ENCODE assay signal across 8 cellular contexts in genomic region chr1:10032590-10033358, GRCh38. TPM values are rescaled to one million over a fixed set of nuclear protein-coding genes. Genes with fewer than 3 reads are reported as not detected.
A peak's percentile ranks its signal among the peaks of the same experiment; 100 is the strongest.
DNase-seq lines count a peak whose midpoint lies in the region; ATAC-seq, FAIRE-seq and TF ChIP-seq lines count a peak whose summit lies in the region.

TSS of gene UBE4B (plus strand) at chr1:10032958. CDS start at chr1:10033671, 713 bp downstream.

- H3K4me1 ChIP-seq in OCI-LY3 (ENCODE audit: low read length) (peaks cover 14% of the 10 kb centered on the region), endothelial cell of umbilical vein (ENCODE audit: control insufficient read depth, extremely low read depth, insufficient read depth, low read length) (peaks cover 14% of the 10 kb centered on the region)

- peak; percentile 67 for TF ChIP-seq CTCF in OCI-LY3 (IDR thresholded peaks at IDR 0.05; ENCODE audit: low read depth, low read length)
- peak; percentile 93 to 95 for TF ChIP-seq CTCF in endothelial cell of umbilical vein (IDR thresholded peaks at IDR 0.05; ENCODE audit: extremely low read depth in 1 of 2, insufficient read depth in 1 of 2, low read depth in 1 of 2, low read length in 2 of 2)

- H3K36me3 ChIP-seq in OCI-LY3 (replicated peaks; ENCODE audit: low read depth, low read length) (no peaks in the 10 kb centered on the region), endothelial cell of umbilical vein (ENCODE audit: control insufficient read depth in 2 of 2, extremely low read depth in 1 of 2, insufficient read depth in 2 of 2, low read length in 2 of 2) (no peaks in the 10 kb centered on the region)

- POLR2A ChIA-PET in endothelial cell of umbilical vein (lab: Charles Lee), result interaction anchor here (0.6 to 1.0 kb wide), 2 partner anchors 77 to 89 kb away, joined by 3 read pairs; partner anchors contain the start of genes LZIC and NMNAT1

- H3K9me1 ChIP-seq in endothelial cell of umbilical vein (replicated peaks; ENCODE audit: control insufficient read depth, extremely low read depth, insufficient read depth, low read length), result no peaks in the 10 kb centered on the region

- H2AFZ ChIP-seq in OCI-LY3 (ENCODE audit: low read depth, low read length) (peak within 1 kb of the TSS; percentile 98), endothelial cell of umbilical vein (ENCODE audit: low read depth, low read length) (peak within 1 kb of the TSS; percentile 97)

- peak within 1 kb of the TSS; percentile 65 for H3K27ac ChIP-seq in OCI-LY3 (ENCODE audit: low read length)
- peak within 1 kb of the TSS; percentile 74 for H3K27ac ChIP-seq in endothelial cell of umbilical vein (ENCODE audit: insufficient read depth, low read depth, low read length)

- DNase-seq in DMS 273 treated with DMSO at 0.1 percent for 48 hours (lab: John Stamatoyannopoulos, UW), result peak; percentile 98
- DNase-seq in HuH-7.5 (ENCODE audit: low spot score), result peak; percentile 91
- peak; percentile 98 for DNase-seq in activated CD8-positive, alpha-beta memory T cell treated with anti-CD3 and anti-CD28 coated beads, Interleukin-2, amount 50 U/mL, for 48 hours
- peak; percentile 99 for DNase-seq in endothelial cell of umbilical vein (ENCODE audit: low read depth, low spot score)
- DNase-seq in middle frontal gyrus (ENCODE audit: extremely low spot score, low spot score), result peak; percentile 97
- peak; percentile 96 to 99 for DNase-seq in stimulated activated CD8-positive, alpha-beta memory T cell treated with anti-CD3 and anti-CD28 coated beads, Interleukin-2, amount 100 ng/mL, for 48 hours (ENCODE audit: low read depth in 2 of 2)

- BruUV-seq in endothelial cell of umbilical vein (replicated peaks; lab: Mats Ljungman, UMichigan), result TSS peak; percentile 53

- CTCF ChIA-PET in endothelial cell of umbilical vein (lab: Charles Lee), result interaction anchor here (0.7 to 3.4 kb wide), 7 partner anchors 14 to 307 kb away, joined by 3 to 36 read pairs (median 3); partner anchors contain the start of genes LZIC and NMNAT1

- intact Hi-C loops in endothelial cell of umbilical vein (cut with micrococcal nuclease), result loop anchor here (1.0 to 5.0 kb wide), 12 partner anchors 14 to 396 kb away; partner anchors contain the start of genes CTNNBIP1, KIF1B, LZIC and NMNAT1

- H3K4me3 ChIP-seq in OCI-LY3 (ENCODE audit: low read length) (peak within 1 kb of the TSS; percentile 97), endothelial cell of umbilical vein (replicated peaks in 1 of 3; ENCODE audit: insufficient read depth in 1 of 3, low read depth in 1 of 3, low read length in 3 of 3) (peak within 1 kb of the TSS; percentile 55 to 85 (median 72))

- dilution Hi-C loops in endothelial cell of umbilical vein (cut with MboI; ENCODE audit: extremely low pct_ligation_motif_present, low sequenced_read_pairs), result no loop called here

- no peaks in the 10 kb centered on the region for H3K27me3 ChIP-seq in OCI-LY3 (ENCODE audit: low read depth, low read length)
- no peaks in the 10 kb centered on the region for H3K27me3 ChIP-seq in endothelial cell of umbilical vein (ENCODE audit: control insufficient read depth in 2 of 2, insufficient read depth in 2 of 2, low read length in 2 of 2)

- ATAC-seq in GM21526 (IDR thresholded peaks at IDR 0.05; ENCODE audit: low FRiP score, unreplicated experiment), result peak; percentile 93

- H4K20me1 ChIP-seq in OCI-LY3 (ENCODE audit: insufficient read depth, low read length), result no peaks in the 10 kb centered on the region
- no peaks in the 10 kb centered on the region for H4K20me1 ChIP-seq in endothelial cell of umbilical vein (replicated peaks; ENCODE audit: control insufficient read depth, extremely low read depth, insufficient read depth, low read length)

- H3K4me2 ChIP-seq in OCI-LY3 (ENCODE audit: low read length), result peak within 1 kb of the TSS; percentile 90
- H3K4me2 ChIP-seq in endothelial cell of umbilical vein (ENCODE audit: insufficient read depth, low read length), result peak within 1 kb of the TSS; percentile 96

- H3K9ac ChIP-seq in OCI-LY3 (ENCODE audit: low read length), result peak within 1 kb of the TSS; percentile 82
- peak within 1 kb of the TSS; percentile 92 for H3K9ac ChIP-seq in endothelial cell of umbilical vein (replicated peaks; ENCODE audit: extremely low read depth, insufficient read depth, low read length)

- FAIRE-seq in endothelial cell of umbilical vein (lab: Jason Lieb, UNC), result peak; percentile 88

- H3K9me3 ChIP-seq in OCI-LY3 (ENCODE audit: insufficient read depth, low read length) (no peaks in the 10 kb centered on the region), endothelial cell of umbilical vein (replicated peaks; ENCODE audit: control insufficient read depth, insufficient read depth, low read length) (no peaks in the 10 kb centered on the region)

- H3K79me2 ChIP-seq in OCI-LY3 (ENCODE audit: low read length) (peaks cover 29% of the 10 kb centered on the region), endothelial cell of umbilical vein (ENCODE audit: control insufficient read depth, insufficient read depth, low read length) (peaks cover 26% of the 10 kb centered on the region)

- peak; percentile 34 for TF ChIP-seq POLR2A in endothelial cell of umbilical vein (IDR thresholded peaks at IDR 0.05; ENCODE audit: low read depth, low read length)

TF ChIP-seq in endothelial cell of umbilical vein, 7 proteins besides CTCF, POLR2A, EP300 and RAD21:
- TF ChIP-seq POLR2AphosphoS5 (IDR thresholded peaks at IDR 0.05; ENCODE audit: insufficient read depth, low read depth, low read length) (peak; percentile 52), MAX (IDR thresholded peaks at IDR 0.05; ENCODE audit: insufficient read depth, insufficient read length) (peak; percentile 72), GATA2 (IDR thresholded peaks at IDR 0.05; ENCODE audit: insufficient read depth, insufficient read length, low read depth, low read length) (no peak)

RNA-seq across cellular contexts. Expression of gene UBE4B, which starts in this region (rescaled TPM):
- total RNA-seq in endothelial cell of umbilical vein, result 54.5 and 56.7 TPM in 2 replicates
- 13.3 and 17.8 TPM in 2 replicates for polyA plus RNA-seq in endothelial cell of umbilical vein
- polyA plus RNA-seq in endothelial cell of umbilical vein (2011; cell fraction: cytosol; rRNA removed), result 23.1 and 24.8 TPM in 2 replicates
- 48.4 and 50.7 TPM in 2 replicates for polyA plus RNA-seq in endothelial cell of umbilical vein (2011; cell fraction: nucleus; rRNA removed)
- polyA plus RNA-seq in endothelial cell of umbilical vein (2012), result 26.9 and 29.3 TPM in 2 replicates
- polyA minus RNA-seq in endothelial cell of umbilical vein, result 39.1 and 40.9 TPM in 2 replicates
- 19.6 TPM for polyA minus RNA-seq in endothelial cell of umbilical vein (2011; cell fraction: cytosol; rRNA and poly(A)+ RNA removed)
- 30.8 and 43.2 TPM in 2 replicates for polyA minus RNA-seq in endothelial cell of umbilical vein (2011; cell fraction: nucleus; rRNA and poly(A)+ RNA removed)

Comparison
In these comparisons a context has a peak if more than half of its experiments do, and no peak if none do; other contexts are left out.
1. Peak in every context shown above with its lines: DNase-seq, ATAC-seq, H3K4me3 ChIP-seq and H3K27ac ChIP-seq.